1 cellular context compared by ENCODE assay signal in genomic region chr21:37073417-37074194, GRCh38.
TF ChIP-seq lines count a peak whose summit lies in the region.

No MANE protein-coding gene starts in this region.

TF ChIP-seq in HEK293, 187 proteins besides CTCF, POLR2A, EP300 and RAD21 (continued from another document and continues in another):
- TF ChIP-seq TSHZ1 (tag by site-specific recombination; IDR thresholded peaks at IDR 0.05; ENCODE audit: borderline replicate concordance) = no peak
- no peak; the same call in 1 of the 2 replicates for TF ChIP-seq MYNN (tag by site-specific recombination; IDR thresholded peaks at IDR 0.05; ENCODE audit: borderline replicate concordance)
- no peak for TF ChIP-seq ZNF544 (tag by site-specific recombination; IDR thresholded peaks at IDR 0.05)
- peak; percentile 73 for TF ChIP-seq SP7 (tag by site-specific recombination; IDR thresholded peaks at IDR 0.05)
- no peak for TF ChIP-seq ZFP41 (tag by site-specific recombination; IDR thresholded peaks at IDR 0.05; ENCODE audit: borderline replicate concordance)
- TF ChIP-seq ZFP3 (tag by site-specific recombination; IDR thresholded peaks at IDR 0.05; ENCODE audit: low read depth) = no peak
- no peak for TF ChIP-seq ZNF175 (tag by site-specific recombination; IDR thresholded peaks at IDR 0.05)
- 0 out of 2 replicates have a peak, but pooled peaks have one; percentile 35 for TF ChIP-seq ZNF169 (tag by site-specific recombination; IDR thresholded peaks at IDR 0.05)
- no peak for TF ChIP-seq ZNF677 (tag by site-specific recombination; IDR thresholded peaks at IDR 0.05)
- no peak for TF ChIP-seq ZNF112 (tag by site-specific recombination; IDR thresholded peaks at IDR 0.05)
- peak; percentile 11 for TF ChIP-seq ZNF394 (tag by site-specific recombination; IDR thresholded peaks at IDR 0.05; ENCODE audit: borderline replicate concordance)
- TF ChIP-seq ZNF221 (tag by site-specific recombination; IDR thresholded peaks at IDR 0.05; ENCODE audit: borderline replicate concordance) = no peak
- no peak for TF ChIP-seq ZNF610 (tag by site-specific recombination; IDR thresholded peaks at IDR 0.05; ENCODE audit: borderline replicate concordance)
- TF ChIP-seq ZNF423 (tag by site-specific recombination; IDR thresholded peaks at IDR 0.05) = peak; percentile 74
- TF ChIP-seq SCRT2 (tag by site-specific recombination; IDR thresholded peaks at IDR 0.05) = peak; percentile 94
- no peak for TF ChIP-seq AEBP2 (tag by site-specific recombination; IDR thresholded peaks at IDR 0.05; ENCODE audit: borderline replicate concordance)
- no peak for TF ChIP-seq MEIS1 (CRISPR knock-in tag; IDR thresholded peaks at IDR 0.05; ENCODE audit: borderline replicate concordance)
- TF ChIP-seq ZSCAN5A (tag by site-specific recombination; IDR thresholded peaks at IDR 0.05) = peak; percentile 66; the same call in 1 of the 2 replicates
- TF ChIP-seq OVOL3 (tag by site-specific recombination; IDR thresholded peaks at IDR 0.05) = no peak
- peak; percentile 58; the same call in 1 of the 2 replicates for TF ChIP-seq ZFP37 (tag by site-specific recombination; IDR thresholded peaks at IDR 0.05)
- no peak for TF ChIP-seq SP3 (tag by site-specific recombination; IDR thresholded peaks at IDR 0.05)
- TF ChIP-seq OSR2 (tag by site-specific recombination; IDR thresholded peaks at IDR 0.05) = peak; percentile 51; the same call in 1 of the 2 replicates
- TF ChIP-seq ZNF24 (tag by site-specific recombination; IDR thresholded peaks at IDR 0.05) = 0 out of 2 replicates have a peak, but pooled peaks have one; percentile 35
- TF ChIP-seq ZNF514 (tag by site-specific recombination; IDR thresholded peaks at IDR 0.05) = no peak
- peak; percentile 91; the same call in 1 of the 2 replicates for TF ChIP-seq ZNF391 (tag by site-specific recombination; IDR thresholded peaks at IDR 0.05; ENCODE audit: borderline replicate concordance, low read depth)
- no peak; the same call in 1 of the 2 replicates for TF ChIP-seq PRDM10 (tag by site-specific recombination; IDR thresholded peaks at IDR 0.05)
- no peak for TF ChIP-seq ZNF596 (tag by site-specific recombination; IDR thresholded peaks at IDR 0.05)
- no peak for TF ChIP-seq ZNF274 (IDR thresholded peaks at IDR 0.05; ENCODE audit: low read length)
- no peak for TF ChIP-seq ZNF274 (tag by site-specific recombination; IDR thresholded peaks at IDR 0.05; ENCODE audit: borderline replicate concordance)
- TF ChIP-seq ZNF211 (tag by site-specific recombination; IDR thresholded peaks at IDR 0.05; ENCODE audit: low read depth) = no peak
- TF ChIP-seq ZBTB20 (tag by site-specific recombination; IDR thresholded peaks at IDR 0.05) = peak; percentile 68; the same call in 1 of the 2 replicates
- TF ChIP-seq ZBTB21 (tag by site-specific recombination; IDR thresholded peaks at IDR 0.05) = peak; percentile 6; the same call in 1 of the 2 replicates
- no peak for TF ChIP-seq ZNF433 (tag by site-specific recombination; IDR thresholded peaks at IDR 0.05; ENCODE audit: low read depth)
- no peak for TF ChIP-seq ZNF555 (tag by site-specific recombination; conservative IDR thresholded peaks at IDR 0.05)
- TF ChIP-seq ZNF362 (tag by site-specific recombination; IDR thresholded peaks at IDR 0.05) = no peak
- TF ChIP-seq ZNF449 (tag by site-specific recombination; IDR thresholded peaks at IDR 0.05) = no peak
- peak; percentile 42 for TF ChIP-seq ZNF629 (tag by site-specific recombination; IDR thresholded peaks at IDR 0.05)
- TF ChIP-seq ZNF280C (tag by site-specific recombination; IDR thresholded peaks at IDR 0.05) = no peak
- TF ChIP-seq KLF8 (tag by site-specific recombination; IDR thresholded peaks at IDR 0.05) = peak; percentile 84
- TF ChIP-seq EGR2 (tag by site-specific recombination; IDR thresholded peaks at IDR 0.05; ENCODE audit: low read depth) = peak; percentile 96
- no peak for TF ChIP-seq ZNF548 (tag by site-specific recombination; IDR thresholded peaks at IDR 0.05)
- no peak for TF ChIP-seq IKZF3 (tag by site-specific recombination; IDR thresholded peaks at IDR 0.05)
- no peak for TF ChIP-seq ZNF529 (tag by site-specific recombination; IDR thresholded peaks at IDR 0.05; ENCODE audit: insufficient replicate concordance)
- no peak for TF ChIP-seq ZNF138 (tag by site-specific recombination; IDR thresholded peaks at IDR 0.05; ENCODE audit: borderline replicate concordance)
- peak; percentile 9; the same call in 1 of the 2 replicates for TF ChIP-seq ZNF768 (tag by site-specific recombination; IDR thresholded peaks at IDR 0.05)
- TF ChIP-seq ZNF830 (tag by site-specific recombination; IDR thresholded peaks at IDR 0.05; ENCODE audit: low read depth) = no peak
- TF ChIP-seq ZNF354C (tag by site-specific recombination; IDR thresholded peaks at IDR 0.05; ENCODE audit: borderline replicate concordance, low read depth) = no peak
- no peak for TF ChIP-seq ZNF404 (tag by site-specific recombination; IDR thresholded peaks at IDR 0.05)
- TF ChIP-seq HOXA7 (CRISPR knock-in tag; IDR thresholded peaks at IDR 0.05; ENCODE audit: borderline replicate concordance) = no peak
- peak; percentile 40; the same call in 1 of the 2 replicates for TF ChIP-seq ZNF777 (tag by site-specific recombination; IDR thresholded peaks at IDR 0.05; ENCODE audit: borderline replicate concordance)
- no peak for TF ChIP-seq ZSCAN18 (tag by site-specific recombination; IDR thresholded peaks at IDR 0.05)
- peak; percentile 97 for TF ChIP-seq GLIS2 (tag by site-specific recombination; IDR thresholded peaks at IDR 0.05)
- TF ChIP-seq ZXDB (tag by site-specific recombination; IDR thresholded peaks at IDR 0.05) = peak; percentile 80; the same call in 1 of the 2 replicates
- TF ChIP-seq ZNF292 (tag by site-specific recombination; IDR thresholded peaks at IDR 0.05; ENCODE audit: borderline replicate concordance, low read depth) = no peak
